Comparison of ENCODE assay signal across 8 cellular contexts in genomic region chr13:27379694-27380596, GRCh38. TPM values are rescaled to one million over a fixed set of nuclear protein-coding genes. Genes with fewer than 3 reads are reported as not detected.
DNase-seq lines count a peak whose midpoint lies in the region; ATAC-seq and TF ChIP-seq lines count a peak whose summit lies in the region.

No MANE protein-coding gene starts in this region.

- no peaks in the 10 kb centered on the region for H3F3A ChIP-seq in neural cell (ENCODE audit: insufficient read depth, low read length, poor library complexity, severe bottlenecking)

- peaks cover 3% of the 10 kb centered on the region for H3K27me3 Mint-ChIP-seq in activated CD8-positive, alpha-beta T cell treated with anti-CD3 and anti-CD28 coated beads for 36 hours

- DNase-seq in AG04449 (ENCODE audit: low read depth, low spot score) (no peak), GM13976 (ENCODE audit: low spot score) (peak; percentile 75), NCI-H510A (lab: John Stamatoyannopoulos, UW) (peak; percentile 41), epithelial cell of esophagus (ENCODE audit: low read depth) (peak; percentile 66), tibial nerve (ENCODE audit: low spot score in 2 of 2) (peak; percentile 23 to 49)
- peak; percentile 80 for DNase-seq in activated CD8-positive, alpha-beta T cell treated with anti-CD3 and anti-CD28 coated beads for 36 hours

- H3K27me3 ChIP-seq in neural cell (ENCODE audit: insufficient read depth, low read depth, low read length) (no peaks in the 10 kb centered on the region), tibial nerve (peaks cover 0 to 21% of the 10 kb centered on the region in 2 donors)

- 24 to 29% methylated on average over 13 of the region's 13 CpGs for WGBS in tibial nerve, 2 donors

- peaks cover 0 to 8% (median 1%) of the 10 kb centered on the region in 4 donors for H3K4me1 ChIP-seq in tibial nerve

- no peak overlapping the region for H3K4me3 ChIP-seq in AG04449 (ENCODE audit: low read depth, low read length)
- no peak overlapping the region for H3K4me3 ChIP-seq in epithelial cell of esophagus (ENCODE audit: low read length)
- no peak overlapping the region for H3K4me3 ChIP-seq in neural cell (ENCODE audit: low read length)
- H3K4me3 ChIP-seq in tibial nerve: no peak overlapping the region

- no peaks in the 10 kb centered on the region for H3K36me3 Mint-ChIP-seq in activated CD8-positive, alpha-beta T cell treated with anti-CD3 and anti-CD28 coated beads for 36 hours (ENCODE audit: low read depth)

- no peaks in the 10 kb centered on the region for H3K9me3 Mint-ChIP-seq in activated CD8-positive, alpha-beta T cell treated with anti-CD3 and anti-CD28 coated beads for 36 hours

- intact Hi-C loops in activated CD8-positive, alpha-beta T cell treated with anti-CD3 and anti-CD28 coated beads for 36 hours (cut with micrococcal nuclease): loop anchor here (10.0 kb wide), 1 partner anchor 605 kb away; the partner anchor contains the start of gene URAD

- ATAC-seq in activated CD8-positive, alpha-beta T cell treated with anti-CD3 and anti-CD28 coated beads for 36 hours: peak; percentile 84
- no peak for ATAC-seq in GM18870 (IDR thresholded peaks at IDR 0.05; ENCODE audit: unreplicated experiment)

- no peak for TF ChIP-seq POLR2A in tibial nerve (IDR thresholded peaks at IDR 0.05)

- TF ChIP-seq RAD21 in neural cell (conservative IDR thresholded peaks at IDR 0.05): peak; percentile 55

- no peak overlapping the region for H3K9ac ChIP-seq in neural cell (ENCODE audit: low read length)

- H3K27ac ChIP-seq in neural cell (ENCODE audit: low read length): no peak overlapping the region
- no peak overlapping the region for H3K27ac ChIP-seq in tibial nerve

- no peaks in the 10 kb centered on the region for H3K9me3 ChIP-seq in neural cell (ENCODE audit: low read length)
- H3K9me3 ChIP-seq in tibial nerve: no peaks in the 10 kb centered on the region

- H3K79me2 ChIP-seq in neural cell (replicated peaks; ENCODE audit: insufficient read depth, low read length): no peaks in the 10 kb centered on the region

- CTCF ChIA-PET in AG04449 (lab: Yijun Ruan, JAX): interaction anchor here (0.9 to 14.4 kb wide), 15 partner anchors 9 to 448 kb away, joined by 3 to 294 read pairs (median 4); no protein-coding TSS in a partner anchor
- CTCF ChIA-PET in activated CD8-positive, alpha-beta T cell treated with anti-CD3 and anti-CD28 coated beads for 36 hours (lab: Charles Lee): interaction anchor here (0.6 to 9.9 kb wide), 9 partner anchors 8 to 448 kb away, joined by 3 to 140 read pairs (median 4); partner anchors contain the start of gene GTF3A

- no peak overlapping the region for H3K4me2 ChIP-seq in neural cell (ENCODE audit: low read length)

- no peaks in the 10 kb centered on the region for H3K4me1 Mint-ChIP-seq in activated CD8-positive, alpha-beta T cell treated with anti-CD3 and anti-CD28 coated beads for 36 hours (ENCODE audit: low read depth)

- no peaks in the 10 kb centered on the region for H3K36me3 ChIP-seq in neural cell (ENCODE audit: insufficient read depth, low read length)
- no peaks in the 10 kb centered on the region for H3K36me3 ChIP-seq in tibial nerve

- no peak overlapping the region for H3K27ac Mint-ChIP-seq in activated CD8-positive, alpha-beta T cell treated with anti-CD3 and anti-CD28 coated beads for 36 hours

- H2AFZ ChIP-seq in neural cell (ENCODE audit: low read depth, low read length): no peak overlapping the region

- in situ Hi-C loops in GM13976 (cut with MboI; ENCODE audit: low sequenced_read_pairs, unreplicated experiment): loop anchor here (10.0 kb wide), 2 partner anchors 445 to 595 kb away; no protein-coding TSS in a partner anchor

- POLR2A ChIA-PET in AG04449 (lab: Yijun Ruan, JAX): interaction anchor here (0.6 kb wide), 1 partner anchor 15 kb away, joined by 3 read pairs; no protein-coding TSS in a partner anchor
- POLR2A ChIA-PET in activated CD8-positive, alpha-beta T cell treated with anti-CD3 and anti-CD28 coated beads for 36 hours (lab: Charles Lee): no interaction called here

- TF ChIP-seq CTCF in AG04449 (IDR thresholded peaks at IDR 0.05; ENCODE audit: insufficient read depth, low read length, missing control alignments) (peak; percentile 73), GM13976 (IDR thresholded peaks at IDR 0.05; ENCODE audit: borderline replicate concordance, control extremely low read depth, extremely low read depth, insufficient read depth, missing control alignments) (peak; percentile 19), epithelial cell of esophagus (IDR thresholded peaks at IDR 0.05; ENCODE audit: insufficient read depth, low read depth, low read length, missing control alignments) (peak; percentile 70), neural cell (IDR thresholded peaks at IDR 0.05; ENCODE audit: poor library complexity, severe bottlenecking) (peak; percentile 56), tibial nerve (IDR thresholded peaks at IDR 0.05) (peak; percentile 31 to 59 (median 44))
- peak; percentile 70 for TF ChIP-seq CTCF in activated CD8-positive, alpha-beta T cell treated with anti-CD3 and anti-CD28 coated beads for 36 hours (IDR thresholded peaks at IDR 0.05)

- no peaks in the 10 kb centered on the region for H3K9me2 ChIP-seq in neural cell (ENCODE audit: insufficient read depth, low read length)

- TF ChIP-seq EP300 in neural cell (conservative IDR thresholded peaks at IDR 0.05; ENCODE audit: poor library complexity, severe bottlenecking): no peak
- TF ChIP-seq EP300 in tibial nerve (IDR thresholded peaks at IDR 0.05): no peak

- H3K4me3 Mint-ChIP-seq in activated CD8-positive, alpha-beta T cell treated with anti-CD3 and anti-CD28 coated beads for 36 hours: no peak overlapping the region

- no peaks in the 10 kb centered on the region for H4K20me1 ChIP-seq in neural cell (ENCODE audit: insufficient read depth)

TF ChIP-seq in neural cell, 6 proteins besides CTCF, POLR2A, EP300 and RAD21:
- TF ChIP-seq POLR2AphosphoS5 (IDR thresholded peaks at IDR 0.05) (no peak), TAF1 (IDR thresholded peaks at IDR 0.05; ENCODE audit: low read depth) (no peak), SMC3 (conservative IDR thresholded peaks at IDR 0.05; ENCODE audit: poor library complexity) (peak; percentile 50)

RNA-seq across cellular contexts. Expression of gene GTF3A, which starts 44.5 kb away (rescaled TPM):
- total RNA-seq in activated CD8-positive, alpha-beta T cell treated with anti-CD3 and anti-CD28 coated beads for 36 hours: 100 to 1,000 TPM; 278 to 282 TPM
- polyA plus RNA-seq in neural cell: 104 and 111 TPM in 2 replicates
- polyA minus RNA-seq in neural cell: 59.2 and 64.1 TPM in 2 replicates
- total RNA-seq in tibial nerve: 100 to 1,000 TPM in 3 of 4 donors, 10 to 100 TPM in 1; 64.5 to 201 (median 123) TPM

Comparison
In these comparisons a context has a peak if more than half of its experiments do, and no peak if none do; other contexts are left out.
1. CTCF ChIP-seq: peak in every context shown above with its lines; median percentile 73 in AG04449; 70 in activated CD8-positive, alpha-beta T cell treated with anti-CD3 and anti-CD28 coated beads for 36 hours; 70 in epithelial cell of esophagus; 56 in neural cell; 44 in tibial nerve; 19 in GM13976.